Comparison of ENCODE assay signal across 23 cellular contexts in the genomic region with DNA sequence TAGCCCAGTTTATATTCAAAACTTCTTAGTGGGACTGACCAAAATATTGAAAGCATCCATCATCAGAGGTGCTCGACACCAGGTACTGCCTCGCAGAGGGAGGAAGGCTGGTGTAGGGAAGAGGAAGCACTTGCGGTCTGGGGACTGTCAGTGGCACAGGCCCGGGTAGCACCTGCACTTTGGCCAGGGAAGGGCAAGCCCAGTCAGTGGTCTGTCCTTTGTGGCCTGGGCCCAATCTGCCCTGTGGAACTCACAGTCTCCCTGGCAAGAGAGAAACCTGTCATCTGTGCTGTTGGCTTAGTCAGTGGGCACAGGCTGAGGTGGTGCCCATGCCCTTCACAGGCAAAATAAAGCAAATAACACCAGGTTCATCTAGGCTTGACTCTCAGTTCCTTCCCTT.
DNase-seq lines count a peak whose midpoint lies in the region; ATAC-seq lines count a peak whose summit lies in the region.
"Had no signal": no experiment of that assay in that cellular context is flagged by ENCODE, and none has a peak within 500 bp of the region (broad histone marks: within the 10 kb centered on the region; RNA-seq: fewer than 3 reads in every experiment).

No MANE protein-coding gene starts in this region.

- H3K23ac ChIP-seq in neuronal stem cell (ENCODE audit: low read depth, low read length, poor library complexity) = no peak overlapping the region

- H3K27ac ChIP-seq in HUES48 (ENCODE audit: low read depth, low read length) = peak overlapping the region; percentile 89
- peak overlapping the region; percentile 50 for H3K27ac ChIP-seq in neuronal stem cell (replicated peaks; ENCODE audit: low read length)
- H3K27ac ChIP-seq: body of pancreas, heart right ventricle, pancreas, SJCRH30, skin epidermis, WERI-Rb-1 had no signal

- no peak overlapping the region for H2BK12ac ChIP-seq in neuronal stem cell (ENCODE audit: low read length)

- no peak overlapping the region for H4K91ac ChIP-seq in neuronal stem cell (ENCODE audit: low read depth, low read length, poor library complexity)

- H3K18ac ChIP-seq in neuronal stem cell (ENCODE audit: low read length) = peak overlapping the region; percentile 16

- H3K27me3 ChIP-seq in HUES48 (ENCODE audit: control insufficient read depth, insufficient read depth, low read length) (0 out of 2 replicates have a peak, but pooled peaks cover under 1% of the 10 kb centered on the region), neuronal stem cell (ENCODE audit: control insufficient read depth in 3 of 3, insufficient read depth in 3 of 3, low read depth in 1 of 3, low read length in 3 of 3) (no peaks in the 10 kb centered on the region)
- H3K27me3 ChIP-seq: body of pancreas, heart right ventricle, pancreas, SJCRH30 had no signal

- H4K8ac ChIP-seq in neuronal stem cell (ENCODE audit: low read depth, low read length) = no peak overlapping the region

- no peak overlapping the region for H2BK120ac ChIP-seq in neuronal stem cell (ENCODE audit: low read depth, low read length)

- no peak overlapping the region for H2AFZ ChIP-seq in neuronal stem cell (ENCODE audit: low read length)

- H2AK5ac ChIP-seq in neuronal stem cell (ENCODE audit: low read depth, low read length) = no peak overlapping the region

- H3K36me3 ChIP-seq in HUES48 (ENCODE audit: control insufficient read depth, insufficient read depth, low read length) = no peaks in the 10 kb centered on the region; the same call in 1 of the 2 replicates
- no peaks in the 10 kb centered on the region for H3K36me3 ChIP-seq in neuronal stem cell (replicated peaks in 1 of 2; ENCODE audit: control insufficient read depth in 2 of 2, insufficient read depth in 2 of 2, low read length in 2 of 2)
- H3K36me3 ChIP-seq: heart right ventricle, pancreas, SJCRH30, WERI-Rb-1 had no signal

- DNase-seq in cerebellum (ENCODE audit: low spot score) (peak; percentile 58), neuronal stem cell (ENCODE audit: low spot score) (no peak), Right ventricle myocardium superior (no peak)
- DNase-seq in stimulated activated CD4-positive, alpha-beta T cell treated with anti-CD3 and anti-CD28 coated beads, Interleukin-15, amount 100 ng/mL, for 24 hours = no peak
- DNase-seq: activated CD4-positive, alpha-beta T cell treated with anti-CD3 and anti-CD28 coated beads for 48 hours; activated naive CD4-positive, alpha-beta T cell treated with anti-CD3 and anti-CD28 coated beads, Interleukin-2, amount 50 U/mL, for 16 hours; body of pancreas; foreskin melanocyte; heart right ventricle; left cardiac atrium; NCI-H1436 treated with DMSO at 0.1 percent for 48 hours; NCI-H226; nephron progenitor cell; pancreas; SJCRH30; stimulated activated naive B cell treated with anti-CD40 and anti-IgM and Interleukin-4, amounts not matched to agents 10 μg/mL and 1 μg/mL and 100 μg/mL, for 72 hours; T1000; WERI-Rb-1 had no signal

- H3K4ac ChIP-seq in neuronal stem cell (ENCODE audit: low read length) = no peak overlapping the region

- no peaks in the 10 kb centered on the region for H3K79me1 ChIP-seq in neuronal stem cell (ENCODE audit: low read depth, low read length)

- H2BK15ac ChIP-seq in neuronal stem cell (ENCODE audit: low read length) = no peak overlapping the region

- H3K4me1 ChIP-seq in HUES48 (ENCODE audit: control insufficient read depth, insufficient read depth, low read length) = peaks cover 50% of the 10 kb centered on the region
- H3K4me1 ChIP-seq in neuronal stem cell (ENCODE audit: control insufficient read depth in 2 of 2, insufficient read depth in 1 of 2, low read depth in 1 of 2, low read length in 2 of 2) = peaks cover 0 to 16% of the 10 kb centered on the region in 2 donors
- H3K4me1 ChIP-seq: body of pancreas, pancreas, SJCRH30 had no signal

- no peak overlapping the region for H2BK5ac ChIP-seq in neuronal stem cell (ENCODE audit: low read length)

- H3K9ac ChIP-seq in HUES48 (ENCODE audit: low read depth, low read length) = no peak overlapping the region
- H3K9ac ChIP-seq in neuronal stem cell (ENCODE audit: low read depth, low read length, poor library complexity) = no peak overlapping the region

- H3K14ac ChIP-seq in neuronal stem cell (ENCODE audit: low read length) = no peak overlapping the region

- H3K4me2 ChIP-seq in neuronal stem cell (ENCODE audit: insufficient read depth, low read length, poor library complexity, severe bottlenecking) = no peak overlapping the region

- ATAC-seq in GM19351 (IDR thresholded peaks at IDR 0.05; ENCODE audit: unreplicated experiment) = peak; percentile 33
- ATAC-seq in GM21447 (IDR thresholded peaks at IDR 0.05; ENCODE audit: unreplicated experiment) = no peak
- ATAC-seq in Right ventricle myocardium superior (ENCODE audit: poor library complexity) = no peak
- ATAC-seq: activated T-helper 17 cell treated with anti-CD3 and anti-CD28 coated beads, Interleukin-2, amount 50 U/mL, for 72 hours; body of pancreas; left cardiac atrium; stimulated activated naive B cell treated with anti-CD40 and anti-IgM and Interleukin-4, amounts not matched to agents 10 μg/mL and 1 μg/mL and 100 μg/mL, for 72 hours had no signal

- H3K4me3 ChIP-seq in HUES48 (ENCODE audit: low read depth, low read length) (0 out of 2 replicates have a peak overlapping the region, but pooled peaks have one; percentile 2), neuronal stem cell (ENCODE audit: low read length in 2 of 2) (no peak overlapping the region)
- H3K4me3 ChIP-seq: body of pancreas, heart right ventricle, pancreas, SJCRH30, skin epidermis had no signal

- intact Hi-C loops in Right ventricle myocardium superior (cut with DNase I) = no loop called here

- H3K9me3 ChIP-seq in HUES48 (ENCODE audit: control insufficient read depth, insufficient read depth, low read length) (peaks cover 23% of the 10 kb centered on the region), neuronal stem cell (replicated peaks in 1 of 2; ENCODE audit: control insufficient read depth in 2 of 2, insufficient read depth in 1 of 2, low read depth in 1 of 2, low read length in 2 of 2) (peaks cover 0 to 9% of the 10 kb centered on the region in 2 donors)
- H3K9me3 ChIP-seq: pancreas had no signal

- no CpG with 5 or more reads among the region's 4 CpGs for WGBS in neuronal stem cell (ENCODE audit: extremely low coverage in 2 of 2, insufficient read length in 2 of 2, insufficient replicate concordance in 1 of 2), 2 donors
